ENCODE assay signal across 35 cellular contexts in the genomic region with DNA sequence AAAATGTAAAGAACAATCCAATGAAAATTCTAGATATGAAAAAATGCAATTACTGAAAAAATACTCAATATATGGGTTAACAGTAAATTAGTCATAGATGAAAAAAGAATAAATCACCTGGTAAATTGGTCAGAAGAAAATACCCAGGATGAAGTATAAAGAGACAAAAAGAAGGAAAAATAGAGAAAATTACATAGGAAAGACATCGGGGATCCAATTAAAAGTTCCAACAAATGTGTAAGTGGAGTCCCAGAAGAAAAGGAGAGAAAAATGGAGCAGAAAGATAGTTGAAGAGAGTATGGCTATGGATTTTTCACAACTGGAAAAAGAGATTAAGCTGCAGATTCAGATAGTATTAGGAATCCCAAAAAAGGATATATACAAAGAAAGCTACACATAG.
"Had no signal": no experiment of that assay in that cellular context is flagged by ENCODE, and none has a peak within 500 bp of the region (broad histone marks: within the 10 kb centered on the region; RNA-seq: fewer than 3 reads in every experiment).

No MANE protein-coding gene starts in this region.

- H3K36me3 ChIP-seq: MG63 had no signal

- H3K27me3 ChIP-seq: MG63 had no signal

- H3K4me3 ChIP-seq: MG63 had no signal

- DNase-seq: Karpas-422, Kasumi-1, MG63, MM.1S, MV-4-11, NCI-H1048, NCI-H1092, NCI-H1092 treated with DMSO at 0.1 percent for 48 hours, NCI-H1105, NCI-H1105 treated with DMSO at 0.1 percent for 48 hours, NCI-H1417, NCI-H1417 treated with DMSO at 0.1 percent for 48 hours, NCI-H1436, NCI-H1436 treated with DMSO at 0.1 percent for 48 hours, NCI-H146, NCI-H1694, NCI-H1694 treated with DMSO at 0.1 percent for 48 hours, NCI-H187, NCI-H187 treated with DMSO at 0.1 percent for 48 hours, NCI-H1930, NCI-H2029, NCI-H2029 treated with DMSO at 0.1 percent for 48 hours, NCI-H2081, NCI-H2081 treated with DMSO at 0.1 percent for 48 hours, NCI-H2107, NCI-H2171, NCI-H2171 treated with DMSO at 0.1 percent for 48 hours, NCI-H2227 treated with DMSO at 0.1 percent for 48 hours, NCI-H226, NCI-H345, NCI-H446, NCI-H446 treated with DMSO at 0.1 percent for 48 hours, NCI-H510A, NCI-H510A treated with DMSO at 0.1 percent for 48 hours, NCI-H524 had no signal

- H3K9me3 ChIP-seq: MG63 had no signal
